1 cellular context compared by ENCODE assay signal in genomic region chr19:5678071-5678682, GRCh38.
A peak's percentile ranks its signal among the peaks of the same experiment; 100 is the strongest.
TF ChIP-seq lines count a peak whose summit lies in the region.

No MANE protein-coding gene starts in this region.

TF ChIP-seq in K562, 482 proteins besides CTCF, POLR2A, EP300 and RAD21:
- TF ChIP-seq SFPQ (IDR thresholded peaks at IDR 0.05; ENCODE audit: low read depth, low read length) (no peak), POLR2G (IDR thresholded peaks at IDR 0.05; ENCODE audit: low read depth, low read length) (peak; percentile 46; the same call in 1 of the 2 replicates)
